In the genomic region with DNA sequence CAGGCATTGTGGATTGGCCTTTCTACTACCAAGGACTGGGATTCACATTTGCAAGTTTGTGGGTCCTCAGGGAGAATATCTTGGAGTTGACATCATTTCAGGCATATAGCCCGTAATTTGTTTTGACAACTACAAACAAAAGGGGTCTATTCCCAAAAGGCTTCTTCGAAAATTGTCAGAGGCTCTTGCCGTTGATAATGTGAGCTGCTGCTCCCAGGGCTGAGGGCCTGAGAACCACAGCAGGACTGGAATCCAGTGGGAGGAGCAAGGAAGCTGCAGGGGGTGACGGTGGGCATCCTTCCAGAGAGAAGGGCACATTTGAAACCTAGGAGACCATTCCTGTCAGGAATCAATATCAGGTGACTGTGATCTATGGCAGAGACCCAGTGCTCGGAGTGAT, we compare ENCODE assay signal across 26 cellular contexts.
"Had no signal": no experiment of that assay in that cellular context is flagged by ENCODE, and none has a peak within 500 bp of the region (broad histone marks: within the 10 kb centered on the region; RNA-seq: fewer than 3 reads in every experiment).

No MANE protein-coding gene starts in this region.

- H3K27ac Mint-ChIP-seq: activated naive CD4-positive, alpha-beta T cell treated with anti-CD3 and anti-CD28 coated beads for 36 hours; nephron; stimulated activated memory B cell treated with anti-CD40 and anti-IgM and Interleukin-4, amounts not matched to agents 10 μg/mL and 1 μg/mL and 100 μg/mL, for 72 hours; stimulated activated naive CD8-positive, alpha-beta T cell treated with anti-CD3 and anti-CD28 coated beads, Interleukin-15, amount 100 ng/mL, for 72 hours; T-helper 1 cell treated with Interleukin-12 subunit alpha and Interleukin-12 subunit beta and Interleukin-4 antibody, amounts not matched to agents 30 μg/mL and 1 μg/mL, for 36 hours; type B pancreatic cell had no signal

- H3K9me3 Mint-ChIP-seq: activated naive CD4-positive, alpha-beta T cell treated with anti-CD3 and anti-CD28 coated beads for 36 hours; nephron; stimulated activated memory B cell treated with anti-CD40 and anti-IgM and Interleukin-4, amounts not matched to agents 10 μg/mL and 1 μg/mL and 100 μg/mL, for 72 hours; type B pancreatic cell had no signal

- H3K4me1 Mint-ChIP-seq: nephron; stimulated activated memory B cell treated with anti-CD40 and anti-IgM and Interleukin-4, amounts not matched to agents 10 μg/mL and 1 μg/mL and 100 μg/mL, for 72 hours; stimulated activated naive CD8-positive, alpha-beta T cell treated with anti-CD3 and anti-CD28 coated beads, Interleukin-15, amount 100 ng/mL, for 72 hours had no signal

- ATAC-seq: foreskin keratinocyte; heart right ventricle; left lung; lower lobe of right lung; mucosa of descending colon; psoas muscle; stimulated activated memory B cell treated with anti-CD40 and anti-IgM and Interleukin-4, amounts not matched to agents 10 μg/mL and 1 μg/mL and 100 μg/mL, for 72 hours; stimulated activated naive CD8-positive, alpha-beta T cell treated with anti-CD3 and anti-CD28 coated beads, Interleukin-15, amount 100 ng/mL, for 72 hours had no signal

- H3K4me3 Mint-ChIP-seq: activated naive CD4-positive, alpha-beta T cell treated with anti-CD3 and anti-CD28 coated beads for 36 hours; nephron; stimulated activated memory B cell treated with anti-CD40 and anti-IgM and Interleukin-4, amounts not matched to agents 10 μg/mL and 1 μg/mL and 100 μg/mL, for 72 hours; stimulated activated naive CD8-positive, alpha-beta T cell treated with anti-CD3 and anti-CD28 coated beads, Interleukin-15, amount 100 ng/mL, for 72 hours; T-helper 1 cell treated with Interleukin-12 subunit alpha and Interleukin-12 subunit beta and Interleukin-4 antibody, amounts not matched to agents 30 μg/mL and 1 μg/mL, for 36 hours; type B pancreatic cell had no signal

- H3K27me3 Mint-ChIP-seq: stimulated activated memory B cell treated with anti-CD40 and anti-IgM and Interleukin-4, amounts not matched to agents 10 μg/mL and 1 μg/mL and 100 μg/mL, for 72 hours had no signal

- DNase-seq: activated CD4-positive, alpha-beta T cell treated with anti-CD3 and anti-CD28 coated beads for 4 hours; activated CD4-positive, alpha-beta T cell treated with anti-CD3 and anti-CD28 coated beads, Interleukin-2, amount 50 U/mL, for 48 hours; activated CD8-positive, alpha-beta memory T cell treated with anti-CD3 and anti-CD28 coated beads for 24 hours; activated effector memory CD4-positive, alpha-beta T cell treated with anti-CD3 and anti-CD28 coated beads, Interleukin-2, amount 50 U/mL, for 16 hours; activated naive CD4-positive, alpha-beta T cell treated with anti-CD3 and anti-CD28 coated beads for 36 hours; amniotic stem cell; brain microvascular endothelial cell; foreskin keratinocyte; heart right ventricle; kidney glomerular epithelial cell; left lung; lower lobe of right lung; mesenchymal stem cell; mucosa of descending colon; nucleus accumbens; psoas muscle; stimulated activated CD4-positive, alpha-beta T cell treated with anti-CD3 and anti-CD28 coated beads, Interleukin-1b, Interleukin-23, amount 100 ng/mL, for 48 hours; stimulated activated CD4-positive, alpha-beta T cell treated with anti-CD3 and anti-CD28 coated beads, Interleukin-4, amount 100 ng/mL, for 4 hours; stimulated activated CD8-positive, alpha-beta memory T cell treated with anti-CD3 and anti-CD28 coated beads, Interleukin-4, amount 100 ng/mL, for 48 hours; stimulated activated naive CD8-positive, alpha-beta T cell treated with anti-CD3 and anti-CD28 coated beads, Interleukin-15, amount 100 ng/mL, for 72 hours; T-helper 9 cell; uterus had no signal

- H3K36me3 Mint-ChIP-seq: stimulated activated memory B cell treated with anti-CD40 and anti-IgM and Interleukin-4, amounts not matched to agents 10 μg/mL and 1 μg/mL and 100 μg/mL, for 72 hours; type B pancreatic cell had no signal
